15 cellular contexts compared by ENCODE assay signal in genomic region chr3:87810427-87810826, GRCh38. TPM values are rescaled to one million over a fixed set of nuclear protein-coding genes. Genes with fewer than 3 reads are reported as not detected.
"Had no signal": no experiment of that assay in that cellular context is flagged by ENCODE, and none has a peak within 500 bp of the region (broad histone marks: within the 10 kb centered on the region; RNA-seq: fewer than 3 reads in every experiment).

No MANE protein-coding gene starts in this region.

- DNase-seq: activated CD4-positive, alpha-beta T cell treated with anti-CD3 and anti-CD28 coated beads for 4 hours; activated CD8-positive, alpha-beta T cell treated with anti-CD3 and anti-CD28 coated beads for 36 hours; activated naive CD4-positive, alpha-beta T cell treated with Interleukin-2 at 50 U/mL for 16 hours; activated naive CD8-positive, alpha-beta T cell treated with anti-CD3 and anti-CD28 coated beads, Interleukin-2, amount 50 U/mL, for 24 hours; central memory CD4-positive, alpha-beta T cell; erythroblast; hypothalamus; kidney glomerular epithelial cell; stimulated activated CD4-positive, alpha-beta T cell treated with anti-CD3 and anti-CD28 coated beads, Interleukin-4, amount 100 ng/mL, for 4 hours; stomach; thyroid gland had no signal

- H3K27ac Mint-ChIP-seq: activated CD8-positive, alpha-beta T cell treated with anti-CD3 and anti-CD28 coated beads for 36 hours; activated naive CD8-positive, alpha-beta T cell treated with anti-CD3 and anti-CD28 coated beads, Interleukin-2, amount 50 U/mL, for 24 hours; activated T-helper 1 cell treated with anti-CD3 and anti-CD28 coated beads, Interleukin-12 subunit alpha, Interleukin-12 subunit beta, Interleukin-2, Interleukin-4 antibody, amounts not matched to agents 30 ng/mL and 10 ng/mL and 1 ng/mL, durations not matched to agents 14 hours and 24 hours and 36 hours; dendritic cell treated with granulocyte-macrophage colony-stimulating factor and Interleukin-4, amounts not matched to agents 40 ng/mL and 50 ng/mL, for 4 days; T-helper 2 cell treated with Interferon-gamma antibody and Interleukin-4, amounts not matched to agents 5 μg/mL and 100 μg/mL, for 36 hours had no signal

- H3K4me3 ChIP-seq: skin epidermis, stomach, thyroid gland had no signal

- ATAC-seq: activated CD8-positive, alpha-beta T cell treated with anti-CD3 and anti-CD28 coated beads for 36 hours; activated naive CD8-positive, alpha-beta T cell treated with anti-CD3 and anti-CD28 coated beads, Interleukin-2, amount 50 U/mL, for 24 hours had no signal

- H3K4me3 Mint-ChIP-seq: activated CD8-positive, alpha-beta T cell treated with anti-CD3 and anti-CD28 coated beads for 36 hours; activated naive CD8-positive, alpha-beta T cell treated with anti-CD3 and anti-CD28 coated beads, Interleukin-2, amount 50 U/mL, for 24 hours; activated T-helper 1 cell treated with anti-CD3 and anti-CD28 coated beads, Interleukin-12 subunit alpha, Interleukin-12 subunit beta, Interleukin-2, Interleukin-4 antibody, amounts not matched to agents 30 ng/mL and 10 ng/mL and 1 ng/mL, durations not matched to agents 14 hours and 24 hours and 36 hours; dendritic cell treated with granulocyte-macrophage colony-stimulating factor and Interleukin-4, amounts not matched to agents 40 ng/mL and 50 ng/mL, for 4 days; T-helper 2 cell treated with Interferon-gamma antibody and Interleukin-4, amounts not matched to agents 5 μg/mL and 100 μg/mL, for 36 hours had no signal

- H3K9me3 Mint-ChIP-seq: activated naive CD8-positive, alpha-beta T cell treated with anti-CD3 and anti-CD28 coated beads, Interleukin-2, amount 50 U/mL, for 24 hours; T-helper 2 cell treated with Interferon-gamma antibody and Interleukin-4, amounts not matched to agents 5 μg/mL and 100 μg/mL, for 36 hours had no signal

- H3K27me3 Mint-ChIP-seq: dendritic cell treated with granulocyte-macrophage colony-stimulating factor and Interleukin-4, amounts not matched to agents 40 ng/mL and 50 ng/mL, for 4 days had no signal

RNA-seq across cellular contexts. Expression of gene HTR1F, which starts 17.9 kb away (rescaled TPM):
- total RNA-seq: activated CD8-positive, alpha-beta T cell treated with anti-CD3 and anti-CD28 coated beads for 36 hours; activated T-helper 1 cell treated with anti-CD3 and anti-CD28 coated beads, Interleukin-12 subunit alpha, Interleukin-12 subunit beta, Interleukin-2, Interleukin-4 antibody, amounts not matched to agents 30 ng/mL and 10 ng/mL and 1 ng/mL, durations not matched to agents 14 hours and 24 hours and 36 hours had no signal
